In the genomic region with DNA sequence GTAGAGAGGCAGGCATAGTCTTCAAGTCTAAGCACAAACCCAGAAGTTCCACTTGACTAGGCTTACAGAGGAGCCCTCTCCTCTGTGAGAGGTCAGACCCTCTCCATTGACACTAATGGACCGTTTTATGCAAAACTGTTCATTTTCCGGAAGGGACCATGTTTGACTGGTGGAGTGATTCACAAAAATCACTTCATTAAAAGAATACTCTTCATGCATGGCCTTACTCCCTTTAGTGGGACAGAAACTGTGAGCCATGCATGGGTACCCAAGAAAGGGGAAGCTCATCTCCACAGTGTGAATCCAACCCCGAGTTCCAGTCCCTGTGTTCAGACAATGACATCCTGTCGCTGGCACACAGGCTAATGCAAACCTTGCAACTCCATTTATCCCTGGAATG, we compare ENCODE assay signal across 16 cellular contexts.
A peak's percentile ranks its signal among the peaks of the same experiment; 100 is the strongest.
DNase-seq lines count a peak whose midpoint lies in the region; ATAC-seq and TF ChIP-seq lines count a peak whose summit lies in the region.
"Had no signal": no experiment of that assay in that cellular context is flagged by ENCODE, and none has a peak within 500 bp of the region (broad histone marks: within the 10 kb centered on the region; RNA-seq: fewer than 3 reads in every experiment).

No MANE protein-coding gene starts in this region.

- no peaks in the 10 kb centered on the region for H3K36me3 Mint-ChIP-seq in activated naive CD4-positive, alpha-beta T cell treated with anti-CD3 and anti-CD28 coated beads for 36 hours (ENCODE audit: low read depth)
- no peaks in the 10 kb centered on the region for H3K36me3 Mint-ChIP-seq in activated T-cell treated with anti-CD3 and anti-CD28 coated beads, Interleukin-2, amount 50 U/mL, for 24 hours (ENCODE audit: low read depth)
- no peaks in the 10 kb centered on the region for H3K36me3 Mint-ChIP-seq in chondrocyte (ENCODE audit: low read depth)
- H3K36me3 Mint-ChIP-seq: natural killer cell had no signal

- intact Hi-C loops in activated naive CD4-positive, alpha-beta T cell treated with anti-CD3 and anti-CD28 coated beads for 36 hours (cut with micrococcal nuclease), result no loop called here

- ATAC-seq in GM19328 (IDR thresholded peaks at IDR 0.05; ENCODE audit: unreplicated experiment) (peak; percentile 35), HG02798 (IDR thresholded peaks at IDR 0.05; ENCODE audit: poor library complexity, unreplicated experiment) (peak; percentile 44), HG03575 (IDR thresholded peaks at IDR 0.05; ENCODE audit: extremely low read depth, insufficient number of reproducible peaks, low FRiP score, unreplicated experiment) (peak; percentile 48)
- ATAC-seq: heart right ventricle, left lobe of liver, natural killer cell had no signal

- H3K27me3 ChIP-seq in BLaER1, result no peaks in the 10 kb centered on the region

- no peak overlapping the region for H3K9ac ChIP-seq in BLaER1

- no peaks in the 10 kb centered on the region for H3K27me3 Mint-ChIP-seq in activated naive CD4-positive, alpha-beta T cell treated with anti-CD3 and anti-CD28 coated beads for 36 hours (ENCODE audit: low read depth)
- no peaks in the 10 kb centered on the region for H3K27me3 Mint-ChIP-seq in activated T-cell treated with anti-CD3 and anti-CD28 coated beads, Interleukin-2, amount 50 U/mL, for 24 hours
- H3K27me3 Mint-ChIP-seq in chondrocyte (ENCODE audit: low read depth), result peaks cover 28% of the 10 kb centered on the region

- no peaks in the 10 kb centered on the region for H4K20me1 ChIP-seq in BLaER1

- H3K4me3 ChIP-seq in BLaER1, result peak overlapping the region; percentile 30
- H3K4me3 ChIP-seq: heart right ventricle, SK-N-MC had no signal

- TF ChIP-seq CTCF in chondrocyte (IDR thresholded peaks at IDR 0.05), result no peak

- H3K4me2 ChIP-seq in BLaER1, result peak overlapping the region; percentile 83

- no peaks in the 10 kb centered on the region for H3K9me3 Mint-ChIP-seq in activated naive CD4-positive, alpha-beta T cell treated with anti-CD3 and anti-CD28 coated beads for 36 hours
- H3K9me3 Mint-ChIP-seq in activated T-cell treated with anti-CD3 and anti-CD28 coated beads, Interleukin-2, amount 50 U/mL, for 24 hours, result no peaks in the 10 kb centered on the region
- H3K9me3 Mint-ChIP-seq in chondrocyte (ENCODE audit: low read depth), result no peaks in the 10 kb centered on the region
- H3K9me3 Mint-ChIP-seq: natural killer cell had no signal

- CTCF ChIA-PET in activated naive CD4-positive, alpha-beta T cell treated with anti-CD3 and anti-CD28 coated beads for 36 hours (lab: Charles Lee), result interaction anchor here (1.4 kb wide), 1 partner anchor 116 kb away, joined by 3 read pairs; no protein-coding TSS in a partner anchor

- H3K36me3 ChIP-seq in BLaER1, result no peaks in the 10 kb centered on the region
- H3K36me3 ChIP-seq: heart right ventricle, WERI-Rb-1 had no signal

- H3K4me1 ChIP-seq in BLaER1, result peaks cover 45% of the 10 kb centered on the region
- H3K4me1 ChIP-seq: heart right ventricle had no signal

- no peaks in the 10 kb centered on the region for H3K9me3 ChIP-seq in BLaER1
- H3K9me3 ChIP-seq: heart right ventricle had no signal

- H3K27ac ChIP-seq in BLaER1, result no peak overlapping the region
- H3K27ac ChIP-seq: heart right ventricle, SK-N-MC, WERI-Rb-1 had no signal

- H3K27ac Mint-ChIP-seq in activated naive CD4-positive, alpha-beta T cell treated with anti-CD3 and anti-CD28 coated beads for 36 hours, result no peak overlapping the region
- no peak overlapping the region for H3K27ac Mint-ChIP-seq in activated T-cell treated with anti-CD3 and anti-CD28 coated beads, Interleukin-2, amount 50 U/mL, for 24 hours
- no peak overlapping the region for H3K27ac Mint-ChIP-seq in chondrocyte (ENCODE audit: unreplicated experiment)
- H3K27ac Mint-ChIP-seq: natural killer cell had no signal

- no peaks in the 10 kb centered on the region for H3K4me1 Mint-ChIP-seq in activated naive CD4-positive, alpha-beta T cell treated with anti-CD3 and anti-CD28 coated beads for 36 hours (ENCODE audit: low read depth)
- H3K4me1 Mint-ChIP-seq in activated T-cell treated with anti-CD3 and anti-CD28 coated beads, Interleukin-2, amount 50 U/mL, for 24 hours (ENCODE audit: low read depth), result no peaks in the 10 kb centered on the region
- H3K4me1 Mint-ChIP-seq in chondrocyte (ENCODE audit: low read depth), result no peaks in the 10 kb centered on the region

- DNase-seq in GOT3 (lab: John Stamatoyannopoulos, UW), result no peak
- DNase-seq in activated naive CD4-positive, alpha-beta T cell treated with anti-CD3 and anti-CD28 coated beads for 36 hours, result no peak
- DNase-seq in activated T-cell treated with anti-CD3 and anti-CD28 coated beads, Interleukin-2, amount 50 U/mL, for 24 hours, result no peak
- DNase-seq in chondrocyte (ENCODE audit: low spot score), result no peak
- DNase-seq: heart right ventricle; natural killer cell; NCI-H2029; NK-92 treated with Interleukin-12 subunit alpha and Interleukin-12 subunit beta, amount 100 ng/mL, for 24 hours; stimulated activated CD4-positive, alpha-beta T cell treated with anti-CD3 and anti-CD28 coated beads, Interleukin-2, amount 100 ng/mL, for 24 hours; WERI-Rb-1 had no signal

- no peak overlapping the region for H3K4me3 Mint-ChIP-seq in activated naive CD4-positive, alpha-beta T cell treated with anti-CD3 and anti-CD28 coated beads for 36 hours
- H3K4me3 Mint-ChIP-seq in activated T-cell treated with anti-CD3 and anti-CD28 coated beads, Interleukin-2, amount 50 U/mL, for 24 hours, result no peak overlapping the region
- H3K4me3 Mint-ChIP-seq in chondrocyte (ENCODE audit: unreplicated experiment), result no peak overlapping the region
- H3K4me3 Mint-ChIP-seq: natural killer cell had no signal
